Comparison of ENCODE assay signal across 8 cellular contexts in genomic region chr13:27952931-27953670, GRCh38.
A peak's percentile ranks its signal among the peaks of the same experiment; 100 is the strongest.
DNase-seq lines count a peak whose midpoint lies in the region.

No MANE protein-coding gene starts in this region.

- peak overlapping the region; percentile 52 for H3K4me3 Mint-ChIP-seq in stimulated activated naive CD8-positive, alpha-beta T cell treated with anti-CD3 and anti-CD28 coated beads, Interleukin-15, Interleukin-2, amounts not matched to agents 100 ng/mL and 50 ng/mL, for 24 hours

- no peaks in the 10 kb centered on the region for H3K4me1 ChIP-seq in iPS-15b (ENCODE audit: control insufficient read depth, insufficient read depth, low read length)

- peaks cover 6% of the 10 kb centered on the region for H3K9me3 Mint-ChIP-seq in stimulated activated naive CD8-positive, alpha-beta T cell treated with anti-CD3 and anti-CD28 coated beads, Interleukin-15, Interleukin-2, amounts not matched to agents 100 ng/mL and 50 ng/mL, for 24 hours

- H3K27me3 ChIP-seq in iPS-15b (ENCODE audit: control insufficient read depth, insufficient read depth, low read length) = peaks cover 92% of the 10 kb centered on the region

- H3K27ac Mint-ChIP-seq in stimulated activated naive CD8-positive, alpha-beta T cell treated with anti-CD3 and anti-CD28 coated beads, Interleukin-15, Interleukin-2, amounts not matched to agents 100 ng/mL and 50 ng/mL, for 24 hours = no peak overlapping the region

- H3K4me3 ChIP-seq in iPS-15b (ENCODE audit: low read depth, low read length) = peak overlapping the region; percentile 56

- H3K36me3 Mint-ChIP-seq in stimulated activated naive CD8-positive, alpha-beta T cell treated with anti-CD3 and anti-CD28 coated beads, Interleukin-15, Interleukin-2, amounts not matched to agents 100 ng/mL and 50 ng/mL, for 24 hours (ENCODE audit: low read depth) = no peaks in the 10 kb centered on the region

- no peaks in the 10 kb centered on the region for H3K9me3 ChIP-seq in iPS-15b (ENCODE audit: control insufficient read depth, insufficient read depth, low read length)

- no peaks in the 10 kb centered on the region for H3K36me3 ChIP-seq in iPS-15b (ENCODE audit: control insufficient read depth, insufficient read depth, low read length)

- peaks cover 77% of the 10 kb centered on the region for H3K27me3 Mint-ChIP-seq in stimulated activated naive CD8-positive, alpha-beta T cell treated with anti-CD3 and anti-CD28 coated beads, Interleukin-15, Interleukin-2, amounts not matched to agents 100 ng/mL and 50 ng/mL, for 24 hours

- H3K9ac ChIP-seq in iPS-15b (ENCODE audit: low read depth, low read length) = no peak overlapping the region

- peaks cover 19% of the 10 kb centered on the region for H3K4me1 Mint-ChIP-seq in stimulated activated naive CD8-positive, alpha-beta T cell treated with anti-CD3 and anti-CD28 coated beads, Interleukin-15, Interleukin-2, amounts not matched to agents 100 ng/mL and 50 ng/mL, for 24 hours (ENCODE audit: low read depth)

- DNase-seq in DMS53 (lab: John Stamatoyannopoulos, UW) = peak; percentile 65
- no peak for DNase-seq in DMS53 treated with DMSO at 0.1 percent for 48 hours (lab: John Stamatoyannopoulos, UW; ENCODE audit: unreplicated experiment)
- DNase-seq in SHP77 treated with DMSO at 0.1 percent for 48 hours (lab: John Stamatoyannopoulos, UW) = peak; percentile 43
- no peak for DNase-seq in AG08396 (ENCODE audit: low spot score)
- no peak for DNase-seq in NCI-H2081 (lab: John Stamatoyannopoulos, UW)
- no peak for DNase-seq in NCI-H510A treated with DMSO at 0.1 percent for 48 hours (lab: John Stamatoyannopoulos, UW)

Comparison
In these comparisons a context has a peak if more than half of its experiments do, and no peak if none do; other contexts are left out.
1. DNase-seq: peak in DMS53 (single experiment) and SHP77 treated with DMSO at 0.1 percent for 48 hours (single experiment); none in DMS53 treated with DMSO at 0.1 percent for 48 hours (single experiment), AG08396 (single experiment), NCI-H2081 (0 of 2) and NCI-H510A treated with DMSO at 0.1 percent for 48 hours (single experiment).